16 cellular contexts compared by ENCODE assay signal in genomic region chr17:28773736-28774135, GRCh38. TPM values are rescaled to one million over a fixed set of nuclear protein-coding genes. Genes with fewer than 3 reads are reported as not detected.
DNase-seq lines count a peak whose midpoint lies in the region; ATAC-seq and TF ChIP-seq lines count a peak whose summit lies in the region.
"Had no signal": no experiment of that assay in that cellular context is flagged by ENCODE, and none has a peak within 500 bp of the region (broad histone marks: within the 10 kb centered on the region; RNA-seq: fewer than 3 reads in every experiment).

No MANE protein-coding gene starts in this region.

- H3K9me3 ChIP-seq in H9 (ENCODE audit: control insufficient read depth, low read depth, low read length) (no peaks in the 10 kb centered on the region), neural cell (ENCODE audit: low read length) (no peaks in the 10 kb centered on the region), testis (no peaks in the 10 kb centered on the region)
- H3K9me3 ChIP-seq: Caco-2 had no signal

- no peak for ATAC-seq in GM18858 (IDR thresholded peaks at IDR 0.05; ENCODE audit: unreplicated experiment)

- DNase-seq in activated CD4-positive, alpha-beta T cell treated with anti-CD3 and anti-CD28 coated beads, Interleukin-2, amount 10 ng/mL, durations not matched to agents 24 days and 14 days: no peak
- no peak for DNase-seq in activated CD4-positive, alpha-beta T cell treated with anti-CD3 and anti-CD28 coated beads, Interleukin-2, amount 50 U/mL, for 4 hours
- no peak for DNase-seq in H9
- DNase-seq in amniotic epithelial cell (ENCODE audit: low read depth): peak; percentile 72
- no peak for DNase-seq in testis
- no peak for DNase-seq in NCI-H1092 (lab: John Stamatoyannopoulos, UW)
- DNase-seq: Caco-2, HCEC 1CT, MV-4-11, NCI-H1436 treated with DMSO at 0.1 percent for 48 hours, NCI-H2081, NCI-H345, NCI-H526 treated with DMSO at 0.1 percent for 48 hours had no signal

- no peak overlapping the region for H3K27ac ChIP-seq in H9 (ENCODE audit: insufficient read length, low read depth, low read length)
- peak overlapping the region; percentile 47 for H3K27ac ChIP-seq in neural cell (ENCODE audit: low read length)
- no peak overlapping the region for H3K27ac ChIP-seq in testis

- H3K9me2 ChIP-seq in neural cell (ENCODE audit: insufficient read depth, low read length): no peaks in the 10 kb centered on the region

- H3K23me2 ChIP-seq in H9 (ENCODE audit: insufficient read length, low read depth, low read length, poor library complexity, severe bottlenecking): no peaks in the 10 kb centered on the region

- no peak overlapping the region for H2BK120ac ChIP-seq in H9 (ENCODE audit: low read depth, low read length, poor library complexity, severe bottlenecking)

- H2AFZ ChIP-seq in H9 (ENCODE audit: low read length) (no peak overlapping the region), neural cell (ENCODE audit: low read depth, low read length) (no peak overlapping the region)

- no peak overlapping the region for H3K4me2 ChIP-seq in H9 (ENCODE audit: insufficient read depth, insufficient read length, low read length)
- no peak overlapping the region for H3K4me2 ChIP-seq in neural cell (ENCODE audit: low read length)

- no peaks in the 10 kb centered on the region for H3K79me1 ChIP-seq in H9 (ENCODE audit: insufficient read depth, low read depth, low read length, poor library complexity, severe bottlenecking)

- no peak for TF ChIP-seq RAD21 in neural cell (conservative IDR thresholded peaks at IDR 0.05)

- TF ChIP-seq EP300 in neural cell (conservative IDR thresholded peaks at IDR 0.05; ENCODE audit: poor library complexity, severe bottlenecking): no peak

- H3K79me2 ChIP-seq in H9 (ENCODE audit: insufficient read depth, low read length) (peaks cover 7% of the 10 kb centered on the region; the same call in 1 of the 2 replicates), neural cell (replicated peaks; ENCODE audit: insufficient read depth, low read length) (peaks cover 19% of the 10 kb centered on the region)

- no peaks in the 10 kb centered on the region for H3K36me3 ChIP-seq in neural cell (ENCODE audit: insufficient read depth, low read length)
- H3K36me3 ChIP-seq in testis (ENCODE audit: low read depth, missing control alignments): no peaks in the 10 kb centered on the region

- H3K4me1 ChIP-seq in H9 (ENCODE audit: insufficient read depth, low read length) (no peaks in the 10 kb centered on the region), testis (no peaks in the 10 kb centered on the region)
- H3K4me1 ChIP-seq: Caco-2 had no signal

- no peak overlapping the region for H3K18ac ChIP-seq in H9 (ENCODE audit: insufficient read length, low read depth, low read length)

- peaks cover 8% of the 10 kb centered on the region for H3K36me3 Mint-ChIP-seq in activated CD4-positive, alpha-beta T cell treated with anti-CD3 and anti-CD28 coated beads, Interleukin-2, amount 10 ng/mL, durations not matched to agents 24 days and 14 days (ENCODE audit: low read depth)
- H3K36me3 Mint-ChIP-seq in H9 (ENCODE audit: insufficient read depth in 1 of 3, low read depth in 3 of 3): peaks cover 16 to 30% (median 23%) of the 10 kb centered on the region in 3 experiments

- H3K4me3 Mint-ChIP-seq in activated CD4-positive, alpha-beta T cell treated with anti-CD3 and anti-CD28 coated beads, Interleukin-2, amount 10 ng/mL, durations not matched to agents 24 days and 14 days: no peak overlapping the region
- H3K4me3 Mint-ChIP-seq in H9: no peak overlapping the region
- H3K4me3 Mint-ChIP-seq: CD14-positive monocyte had no signal

- no peak overlapping the region for H2BK20ac ChIP-seq in H9 (ENCODE audit: low read depth, low read length, poor library complexity, severe bottlenecking)

- no peak overlapping the region for H3K4me3 ChIP-seq in neural cell (ENCODE audit: low read length)
- H3K4me3 ChIP-seq in testis: no peak overlapping the region

- H2AK5ac ChIP-seq in H9 (ENCODE audit: insufficient read length, low read length): no peak overlapping the region

- H2BK12ac ChIP-seq in H9 (ENCODE audit: insufficient read length, low read depth, low read length): no peak overlapping the region

- WGBS in H9 (ENCODE audit: extremely low coverage, insufficient read length, low lambda C conversion rate): no CpG with 5 or more reads among the region's 6 CpGs
- WGBS in testis, 2 donors: 77 to 88% methylated on average over 6 of the region's 6 CpGs

- H3K27ac Mint-ChIP-seq in activated CD4-positive, alpha-beta T cell treated with anti-CD3 and anti-CD28 coated beads, Interleukin-2, amount 10 ng/mL, durations not matched to agents 24 days and 14 days: peak overlapping the region; percentile 34
- peak overlapping the region; percentile 36 to 94 (median 81); a peak in 6 of 7 replicates for H3K27ac Mint-ChIP-seq in H9
- H3K27ac Mint-ChIP-seq: CD14-positive monocyte had no signal

- H2BK5ac ChIP-seq in H9 (ENCODE audit: insufficient read length, low read length): no peak overlapping the region

- H4K20me1 ChIP-seq in H9 (ENCODE audit: control insufficient read depth, insufficient read depth, insufficient read length) (no peaks in the 10 kb centered on the region), neural cell (ENCODE audit: insufficient read depth) (no peaks in the 10 kb centered on the region)

- no peak overlapping the region for H3K9ac ChIP-seq in H9 (ENCODE audit: extremely low read depth, insufficient read length, low read length)
- H3K9ac ChIP-seq in neural cell (ENCODE audit: low read length): no peak overlapping the region

- H3K56ac ChIP-seq in H9 (ENCODE audit: insufficient read length, low read depth, low read length): no peak overlapping the region

- H3K27me3 ChIP-seq in H9 (ENCODE audit: insufficient read depth, low read length) (no peaks in the 10 kb centered on the region), neural cell (ENCODE audit: insufficient read depth, low read depth, low read length) (no peaks in the 10 kb centered on the region), testis (no peaks in the 10 kb centered on the region)

- H3K4ac ChIP-seq in H9 (ENCODE audit: low read depth, low read length): no peak overlapping the region

- no peak overlapping the region for H4K91ac ChIP-seq in H9 (ENCODE audit: insufficient read length, low read depth, low read length)

- no peak overlapping the region for H4K5ac ChIP-seq in H9 (ENCODE audit: insufficient read length, low read depth, low read length)

- H3K14ac ChIP-seq in H9 (ENCODE audit: insufficient read depth, low read length): no peak overlapping the region

- no peak for TF ChIP-seq POLR2A in testis (IDR thresholded peaks at IDR 0.05)

- no peak overlapping the region for H3K23ac ChIP-seq in H9 (ENCODE audit: insufficient read length, low read depth, low read length)

- no peaks in the 10 kb centered on the region for H3F3A ChIP-seq in neural cell (ENCODE audit: insufficient read depth, low read length, poor library complexity, severe bottlenecking)

- H3K27me3 Mint-ChIP-seq in activated CD4-positive, alpha-beta T cell treated with anti-CD3 and anti-CD28 coated beads, Interleukin-2, amount 10 ng/mL, durations not matched to agents 24 days and 14 days: no peaks in the 10 kb centered on the region
- no peaks in the 10 kb centered on the region for H3K27me3 Mint-ChIP-seq in H9 (ENCODE audit: low read depth)

- TF ChIP-seq CTCF in H9 (conservative IDR thresholded peaks at IDR 0.05) (no peak), neural cell (IDR thresholded peaks at IDR 0.05; ENCODE audit: poor library complexity, severe bottlenecking) (no peak), testis (IDR thresholded peaks at IDR 0.05) (no peak)

- H3K4me1 Mint-ChIP-seq in activated CD4-positive, alpha-beta T cell treated with anti-CD3 and anti-CD28 coated beads, Interleukin-2, amount 10 ng/mL, durations not matched to agents 24 days and 14 days: peaks cover 20% of the 10 kb centered on the region
- H3K4me1 Mint-ChIP-seq in H9: peaks cover 0 to 13% of the 10 kb centered on the region in 2 experiments; a peak in 2 of 4 replicates

- no peak overlapping the region for H3T11ph ChIP-seq in H9 (ENCODE audit: low read length)

- intact Hi-C loops in activated CD4-positive, alpha-beta T cell treated with anti-CD3 and anti-CD28 coated beads, Interleukin-2, amount 10 ng/mL, durations not matched to agents 24 days and 14 days (cut with micrococcal nuclease): no loop called here
- intact Hi-C loops in testis (cut with DNase I; ENCODE audit: low total_unique reads): no loop called here

- H4K8ac ChIP-seq in H9 (replicated peaks; ENCODE audit: insufficient read length, low read depth, low read length): no peak overlapping the region

- no peaks in the 10 kb centered on the region for H3K9me3 Mint-ChIP-seq in activated CD4-positive, alpha-beta T cell treated with anti-CD3 and anti-CD28 coated beads, Interleukin-2, amount 10 ng/mL, durations not matched to agents 24 days and 14 days
- no peaks in the 10 kb centered on the region; a peak in 1 of 5 replicates for H3K9me3 Mint-ChIP-seq in H9
- H3K9me3 Mint-ChIP-seq: CD14-positive monocyte had no signal

- H2BK15ac ChIP-seq in H9 (ENCODE audit: low read depth, low read length): no peak overlapping the region

RNA-seq across cellular contexts. Expression of gene TRAF4, which starts 29.9 kb away (rescaled TPM):
- total RNA-seq in activated CD4-positive, alpha-beta T cell treated with anti-CD3 and anti-CD28 coated beads, Interleukin-2, amount 10 ng/mL, durations not matched to agents 24 days and 14 days: 155 and 168 TPM in 2 replicates
- total RNA-seq in H9 (2021) (227 and 237 TPM in 2 replicates), testis (10 to 100 TPM; 35.3 to 47.2 TPM)
- polyA plus RNA-seq in neural cell (139 and 146 TPM in 2 replicates), testis (ENCODE audit: insufficient read depth, low read depth, low replicate concordance) (33.1 TPM)
- polyA minus RNA-seq in neural cell: 75.7 and 99.8 TPM in 2 replicates

RNA-seq across cellular contexts. Expression of gene NEK8, which starts 45.1 kb away (rescaled TPM):
- 5.5 and 6.1 TPM in 2 replicates for total RNA-seq in activated CD4-positive, alpha-beta T cell treated with anti-CD3 and anti-CD28 coated beads, Interleukin-2, amount 10 ng/mL, durations not matched to agents 24 days and 14 days
- total RNA-seq in H9 (2021) (16.6 and 18.8 TPM in 2 replicates), testis (10 to 100 TPM; 10.1 to 10.7 TPM)
- polyA plus RNA-seq in neural cell (1.5 and 2.0 TPM in 2 replicates), testis (ENCODE audit: insufficient read depth, low read depth, low replicate concordance) (7.3 TPM)
- polyA minus RNA-seq in neural cell: 0.24 and 0.93 TPM in 2 replicates

RNA-seq across cellular contexts. Expression of gene TLCD1, which starts 47.7 kb away (rescaled TPM):
- 12.5 and 16.8 TPM in 2 replicates for total RNA-seq in activated CD4-positive, alpha-beta T cell treated with anti-CD3 and anti-CD28 coated beads, Interleukin-2, amount 10 ng/mL, durations not matched to agents 24 days and 14 days
- 46.4 and 50.7 TPM in 2 replicates for total RNA-seq in H9 (2021)
- not detected in 2 replicates for polyA plus RNA-seq in neural cell
- not detected in 2 replicates for polyA minus RNA-seq in neural cell
- 1 to 10 TPM; 4.2 to 8.6 TPM for total RNA-seq in testis
- polyA plus RNA-seq in testis (ENCODE audit: insufficient read depth, low read depth, low replicate concordance): 18.0 TPM
- polyA plus RNA-seq: CD14-positive monocyte had no signal

RNA-seq across cellular contexts. Expression of gene RPL23A, which starts 54.0 kb away (rescaled TPM):
- total RNA-seq in activated CD4-positive, alpha-beta T cell treated with anti-CD3 and anti-CD28 coated beads, Interleukin-2, amount 10 ng/mL, durations not matched to agents 24 days and 14 days: 1,588 and 1,610 TPM in 2 replicates
- total RNA-seq in H9 (2021): 2,008 and 2,053 TPM in 2 replicates
- 292 and 297 TPM in 2 replicates for polyA plus RNA-seq in neural cell
- 108 and 122 TPM in 2 replicates for polyA minus RNA-seq in neural cell
- total RNA-seq in testis: 100 to 1,000 TPM; 200 to 343 TPM
- 757 TPM for polyA plus RNA-seq in testis (ENCODE audit: insufficient read depth, low read depth, low replicate concordance)

RNA-seq across cellular contexts. Expression of gene RAB34, which starts 56.1 kb away (rescaled TPM):
- 19.2 and 20.6 TPM in 2 replicates for total RNA-seq in activated CD4-positive, alpha-beta T cell treated with anti-CD3 and anti-CD28 coated beads, Interleukin-2, amount 10 ng/mL, durations not matched to agents 24 days and 14 days
- total RNA-seq in H9 (2021) (189 and 190 TPM in 2 replicates), testis (10 to 100 TPM; 30.4 to 47.3 TPM)
- polyA plus RNA-seq in neural cell (3.4 and 9.3 TPM in 2 replicates), testis (ENCODE audit: insufficient read depth, low read depth, low replicate concordance) (42.1 TPM)
- 1.7 and 2.4 TPM in 2 replicates for polyA minus RNA-seq in neural cell
